1 cellular context compared by ENCODE assay signal in genomic region chr4:87864321-87864720, GRCh38.
TF ChIP-seq lines count a peak whose summit lies in the region.

No MANE protein-coding gene starts in this region.

TF ChIP-seq in H1, 55 proteins besides CTCF, POLR2A, EP300 and RAD21 (continued from another document):
- TF ChIP-seq ATF2 (IDR thresholded peaks at IDR 0.05; ENCODE audit: low read length) (no peak), ASH2L (IDR thresholded peaks at IDR 0.05; ENCODE audit: low read length) (no peak), CBX5 (IDR thresholded peaks at IDR 0.05; ENCODE audit: low read depth, low read length) (no peak), BRCA1 (IDR thresholded peaks at IDR 0.05; ENCODE audit: low read depth, low read length) (no peak), KDM4A (IDR thresholded peaks at IDR 0.05; ENCODE audit: low read depth, low read length, severe bottlenecking) (no peak), TCF12 (IDR thresholded peaks at IDR 0.05; ENCODE audit: low read depth, low read length) (no peak), KDM5A (IDR thresholded peaks at IDR 0.05; ENCODE audit: low read length) (no peak), RFX5 (IDR thresholded peaks at IDR 0.05; ENCODE audit: borderline replicate concordance, low read depth, low read length) (no peak)
